In the genomic region with DNA sequence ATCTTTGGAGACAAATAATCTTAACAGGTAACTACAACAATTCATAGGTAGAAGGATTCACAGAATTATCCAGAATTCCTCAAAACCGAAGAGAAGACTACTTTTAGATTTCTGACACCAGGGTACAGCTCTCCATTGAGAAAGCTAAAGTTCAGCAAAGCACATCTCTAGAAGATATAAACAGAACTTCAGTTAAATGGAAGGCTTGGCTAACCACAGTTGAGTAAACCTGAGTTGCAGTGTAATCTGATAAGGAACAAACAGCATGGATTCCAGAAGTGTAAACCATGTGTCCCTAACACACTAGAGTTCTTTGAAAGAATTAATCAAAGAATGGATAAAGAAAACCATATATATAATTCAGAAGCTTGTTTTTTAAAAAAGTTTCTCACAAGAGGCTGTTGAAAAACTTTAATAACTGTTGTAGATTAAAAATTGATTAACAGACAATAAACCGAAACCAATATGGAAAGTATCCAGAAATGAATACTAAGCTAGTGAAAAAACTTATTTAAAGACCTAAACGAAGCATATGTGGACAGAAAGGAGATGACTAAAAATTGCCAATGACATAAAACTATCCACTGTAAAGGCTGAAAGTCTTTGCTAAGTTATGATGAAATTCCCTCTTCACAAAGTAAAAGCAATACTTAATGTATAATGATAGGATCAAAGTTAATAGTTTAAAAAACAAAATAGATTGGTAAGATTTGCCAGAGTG, we compare ENCODE assay signal across 15 cellular contexts. TPM values are rescaled to one million over a fixed set of nuclear protein-coding genes. Genes with fewer than 3 reads are reported as not detected.
DNase-seq lines count a peak whose midpoint lies in the region; ATAC-seq and TF ChIP-seq lines count a peak whose summit lies in the region.
"Had no signal": no experiment of that assay in that cellular context is flagged by ENCODE, and none has a peak within 500 bp of the region (broad histone marks: within the 10 kb centered on the region; RNA-seq: fewer than 3 reads in every experiment).

No MANE protein-coding gene starts in this region.

- no peak overlapping the region for H4K8ac ChIP-seq in IMR-90 (ENCODE audit: low read depth in 2 of 2, low read length in 2 of 2)

- WGBS in IMR-90 (ENCODE audit: extremely low coverage in 2 of 2, insufficient read length in 1 of 2), 2 experiments, result no CpG with 5 or more reads among the region's 3 CpGs
- WGBS in right lobe of liver (ENCODE audit: insufficient coverage, low coverage, low lambda C conversion rate, missing lambda C conversion rate), result 19% methylated on average over 3 of the region's 3 CpGs

- CTCF ChIA-PET in IMR-90 (lab: Yijun Ruan, JAX), result no interaction called here

- no peaks in the 10 kb centered on the region for H3K36me3 ChIP-seq in IMR-90 (ENCODE audit: control insufficient read depth, insufficient read depth, low read length)
- no peaks in the 10 kb centered on the region for H3K36me3 ChIP-seq in right lobe of liver

- no peak overlapping the region for H3K23ac ChIP-seq in IMR-90 (ENCODE audit: low read depth, low read length)

- H2AK5ac ChIP-seq in IMR-90 (ENCODE audit: low read depth, low read length), result no peak overlapping the region

- H3K4ac ChIP-seq in IMR-90 (ENCODE audit: low read depth, low read length), result no peak overlapping the region

- no peak overlapping the region for H3K14ac ChIP-seq in IMR-90 (replicated peaks; ENCODE audit: low read depth, low read length)

- intact Hi-C loops in IMR-90 (cut with micrococcal nuclease), result no loop called here
- intact Hi-C loops in right lobe of liver (cut with DNase I), result no loop called here
- intact Hi-C loops in posterior vena cava (cut with DNase I), result loop anchor here (10.0 kb wide), 3 partner anchors 98 to 158 kb away; no protein-coding TSS in a partner anchor

- no peak overlapping the region for H3K4me2 ChIP-seq in IMR-90 (ENCODE audit: low read depth, low read length)

- in situ Hi-C loops in IMR-90 (cut with MboI; ENCODE audit: low sequenced_read_pairs), result no loop called here

- H3K9me3 ChIP-seq in IMR-90 (ENCODE audit: control insufficient read depth, insufficient read depth, low read length), result no peaks in the 10 kb centered on the region
- no peaks in the 10 kb centered on the region for H3K9me3 ChIP-seq in right lobe of liver

- no peak overlapping the region for H2BK120ac ChIP-seq in IMR-90 (ENCODE audit: low read depth, low read length)

- no peak overlapping the region for H2BK5ac ChIP-seq in IMR-90 (ENCODE audit: low read depth, low read length, poor library complexity, severe bottlenecking)

- no peak for TF ChIP-seq POLR2A in IMR-90 (IDR thresholded peaks at IDR 0.05; ENCODE audit: low read depth, low read length)
- TF ChIP-seq POLR2A in right lobe of liver (IDR thresholded peaks at IDR 0.05), result no peak

- no peak overlapping the region for H3K4me3 ChIP-seq in IMR-90 (ENCODE audit: insufficient read depth, low read depth, low read length)
- H3K4me3 ChIP-seq in right lobe of liver, result peak overlapping the region in 2 of 3 donors; percentile 9 to 59

- BruUV-seq in IMR-90 (replicated peaks; lab: Mats Ljungman, UMichigan), result no TSS peak

- no peak overlapping the region for H3K56ac ChIP-seq in IMR-90 (ENCODE audit: extremely low read depth, insufficient read depth, low read length)

- no peak overlapping the region for H2BK15ac ChIP-seq in IMR-90 (ENCODE audit: low read depth, low read length)

- H3K27me3 ChIP-seq in IMR-90 (ENCODE audit: control insufficient read depth, insufficient read depth, low read length) (peaks cover 17% of the 10 kb centered on the region), right lobe of liver (no peaks in the 10 kb centered on the region)

- no peak overlapping the region for H3K9ac ChIP-seq in IMR-90 (ENCODE audit: low read depth, low read length)

- no peak overlapping the region for H4K91ac ChIP-seq in IMR-90 (ENCODE audit: insufficient read depth, low read depth, low read length)

- no peak overlapping the region for H2AK9ac ChIP-seq in IMR-90 (replicated peaks; ENCODE audit: low read depth, low read length, poor library complexity)

- TF ChIP-seq RAD21 in IMR-90 (IDR thresholded peaks at IDR 0.05; ENCODE audit: low read length), result no peak

- peak; percentile 2 for DNase-seq in DMS53 treated with DMSO at 0.1 percent for 48 hours (lab: John Stamatoyannopoulos, UW; ENCODE audit: unreplicated experiment)
- DNase-seq in IMR-90, result peak; percentile 9
- DNase-seq in amniotic epithelial cell (ENCODE audit: low read depth), result peak; percentile 68
- no peak for DNase-seq in right lobe of liver
- no peak for DNase-seq in posterior vena cava (ENCODE audit: low spot score)
- no peak for DNase-seq in stimulated activated naive CD4-positive, alpha-beta T cell (lab: John Stamatoyannopoulos, UW)
- no peak for DNase-seq in NCI-H1092 treated with DMSO at 0.1 percent for 48 hours (lab: John Stamatoyannopoulos, UW)
- DNase-seq: activated CD4-positive, CD25-positive, alpha-beta regulatory T cell; activated naive CD4-positive, alpha-beta T cell treated with anti-CD3 and anti-CD28 coated beads for 36 hours; CD4-positive, CD25-positive, alpha-beta regulatory T cell; effector memory CD4-positive, alpha-beta T cell; naive thymus-derived CD4-positive, alpha-beta T cell; NCI-H2029; RPMI8226 had no signal

- no peaks in the 10 kb centered on the region for H4K20me1 ChIP-seq in IMR-90 (ENCODE audit: insufficient read depth, low read length)

- no peak overlapping the region for H2BK20ac ChIP-seq in IMR-90 (ENCODE audit: low read depth, low read length)

- H3K27ac ChIP-seq in IMR-90 (ENCODE audit: insufficient read depth, low read length) (no peak overlapping the region), right lobe of liver (peak overlapping the region in 2 of 3 donors; percentile 2 to 4)

- no peak overlapping the region for H3K18ac ChIP-seq in IMR-90 (ENCODE audit: low read depth, low read length)

- ATAC-seq in IMR-90 (ENCODE audit: low read depth) (no peak), right lobe of liver (peak in 2 of 4 donors; percentile 17 to 27), HG03025 (IDR thresholded peaks at IDR 0.05; ENCODE audit: low FRiP score, unreplicated experiment) (no peak)
- ATAC-seq: naive thymus-derived CD4-positive, alpha-beta T cell had no signal

- H4K5ac ChIP-seq in IMR-90 (ENCODE audit: low read depth, low read length), result no peak overlapping the region

- H3K9me1 ChIP-seq in IMR-90 (ENCODE audit: insufficient read depth, low read length), result no peaks in the 10 kb centered on the region

- no peaks in the 10 kb centered on the region for H3K79me1 ChIP-seq in IMR-90 (ENCODE audit: low read depth in 1 of 2, low read length in 2 of 2)

- POLR2A ChIA-PET in IMR-90 (lab: Charles Lee; ENCODE audit: unreplicated experiment), result no interaction called here

- H3K4me1 ChIP-seq in IMR-90 (ENCODE audit: control insufficient read depth, insufficient read depth, low read length) (no peaks in the 10 kb centered on the region), right lobe of liver (peaks cover 0 to 32% (median 7%) of the 10 kb centered on the region in 4 donors)

- dilution Hi-C loops in IMR-90 (cut with HindIII; ENCODE audit: low sequenced_read_pairs, unreplicated experiment), result no loop called here

- no peak for TF ChIP-seq CTCF in IMR-90 (conservative IDR thresholded peaks at IDR 0.05; ENCODE audit: low read depth, low read length)
- no peak for TF ChIP-seq CTCF in right lobe of liver (IDR thresholded peaks at IDR 0.05)

- no peak overlapping the region for H2AFZ ChIP-seq in IMR-90 (replicated peaks; ENCODE audit: low read length, poor library complexity)

TF ChIP-seq in IMR-90, 13 proteins besides CTCF, POLR2A, EP300 and RAD21:
- TF ChIP-seq MAZ (IDR thresholded peaks at IDR 0.05; ENCODE audit: borderline replicate concordance, low read depth, low read length), result no peak
- no peak for TF ChIP-seq CEBPB (IDR thresholded peaks at IDR 0.05; ENCODE audit: low read depth, low read length)
- no peak for TF ChIP-seq RCOR1 (IDR thresholded peaks at IDR 0.05; ENCODE audit: insufficient replicate concordance, low read length)
- TF ChIP-seq CHD1 (IDR thresholded peaks at IDR 0.05; ENCODE audit: low read depth, low read length), result no peak
- TF ChIP-seq BHLHE40 (IDR thresholded peaks at IDR 0.05; ENCODE audit: low read depth, low read length), result no peak
- no peak for TF ChIP-seq SMC3 (IDR thresholded peaks at IDR 0.05; ENCODE audit: low read depth, low read length)
- TF ChIP-seq, protein P1, sequence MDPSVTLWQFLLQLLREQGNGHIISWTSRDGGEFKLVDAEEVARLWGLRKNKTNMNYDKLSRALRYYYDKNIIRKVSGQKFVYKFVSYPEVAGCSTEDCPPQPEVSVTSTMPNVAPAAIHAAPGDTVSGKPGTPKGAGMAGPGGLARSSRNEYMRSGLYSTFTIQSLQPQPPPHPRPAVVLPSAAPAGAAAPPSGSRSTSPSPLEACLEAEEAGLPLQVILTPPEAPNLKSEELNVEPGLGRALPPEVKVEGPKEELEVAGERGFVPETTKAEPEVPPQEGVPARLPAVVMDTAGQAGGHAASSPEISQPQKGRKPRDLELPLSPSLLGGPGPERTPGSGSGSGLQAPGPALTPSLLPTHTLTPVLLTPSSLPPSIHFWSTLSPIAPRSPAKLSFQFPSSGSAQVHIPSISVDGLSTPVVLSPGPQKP (IDR thresholded peaks at IDR 0.05; ENCODE audit: borderline replicate concordance, low read depth, low read length), result no peak
- TF ChIP-seq, protein P2, sequence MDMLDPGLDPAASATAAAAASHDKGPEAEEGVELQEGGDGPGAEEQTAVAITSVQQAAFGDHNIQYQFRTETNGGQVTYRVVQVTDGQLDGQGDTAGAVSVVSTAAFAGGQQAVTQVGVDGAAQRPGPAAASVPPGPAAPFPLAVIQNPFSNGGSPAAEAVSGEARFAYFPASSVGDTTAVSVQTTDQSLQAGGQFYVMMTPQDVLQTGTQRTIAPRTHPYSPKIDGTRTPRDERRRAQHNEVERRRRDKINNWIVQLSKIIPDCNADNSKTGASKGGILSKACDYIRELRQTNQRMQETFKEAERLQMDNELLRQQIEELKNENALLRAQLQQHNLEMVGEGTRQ (IDR thresholded peaks at IDR 0.05; ENCODE audit: low read depth, low read length), result no peak
- no peak for TF ChIP-seq NFE2L2 (IDR thresholded peaks at IDR 0.05; ENCODE audit: low read depth, low read length)
- TF ChIP-seq RFX5 (IDR thresholded peaks at IDR 0.05; ENCODE audit: low read depth, low read length), result no peak
- no peak for TF ChIP-seq FOS (IDR thresholded peaks at IDR 0.05; ENCODE audit: low read depth, low read length)
- no peak for TF ChIP-seq MAFK (IDR thresholded peaks at IDR 0.05; ENCODE audit: low read depth, low read length)
- TF ChIP-seq MXI1 (IDR thresholded peaks at IDR 0.05; ENCODE audit: borderline replicate concordance, low read depth, low read length), result no peak
TF ChIP-seq in IMR-90: peak in this region for 0.

RNA-seq across cellular contexts. Expression of a gene that starts 4.3 kb away (rescaled TPM):
- total RNA-seq in IMR-90 (2012; rRNA removed) (under 0.01 TPM in 2 replicates), right lobe of liver (10 to 100 TPM in 2 of 6 experiments, 1 to 10 TPM in 4; 1.7 to 11.5 (median 6.0) TPM), posterior vena cava (not detected)
- not detected in 2 replicates for polyA plus RNA-seq in IMR-90 (2012; rRNA removed)
- polyA plus RNA-seq in IMR-90 (2012; cell fraction: cytosol; rRNA removed), result not detected in 2 replicates
- polyA plus RNA-seq in IMR-90 (2012; cell fraction: nucleus; rRNA removed; ENCODE audit: low replicate concordance), result 0.01 TPM in 1 of 2 replicates, not detected in the other

Comparison
In these comparisons a context has a peak if more than half of its experiments do, and no peak if none do; other contexts are left out.
1. DNase-seq: peak in DMS53 treated with DMSO at 0.1 percent for 48 hours (single experiment), IMR-90 (single experiment) and amniotic epithelial cell (single experiment); none in right lobe of liver (0 of 3), posterior vena cava (single experiment), stimulated activated naive CD4-positive, alpha-beta T cell (0 of 6) and NCI-H1092 treated with DMSO at 0.1 percent for 48 hours (single experiment).
2. intact Hi-C loops: an anchor here in posterior vena cava (10.0 kb wide); none called in IMR-90 and right lobe of liver.